In genomic region chrX:141175786-141176185, GRCh38 we compare ENCODE assay signal across 11 cellular contexts. TPM values are rescaled to one million over a fixed set of nuclear protein-coding genes. Genes with fewer than 3 reads are reported as not detected.
DNase-seq lines count a peak whose midpoint lies in the region; ATAC-seq and TF ChIP-seq lines count a peak whose summit lies in the region.
"Had no signal": no experiment of that assay in that cellular context is flagged by ENCODE, and none has a peak within 500 bp of the region (broad histone marks: within the 10 kb centered on the region; RNA-seq: fewer than 3 reads in every experiment).

No MANE protein-coding gene starts in this region.

- H3K27ac ChIP-seq in left ventricle myocardium inferior (replicated peaks), result no peak overlapping the region
- peak overlapping the region; percentile 72 for H3K27ac ChIP-seq in cingulate gyrus (ENCODE audit: low read depth, low read length)
- H3K27ac ChIP-seq in mesodermal cell (ENCODE audit: low read depth, low read length, severe bottlenecking), result no peak overlapping the region
- peak overlapping the region in 1 of 2 donors; percentile 82 for H3K27ac ChIP-seq in aorta (ENCODE audit: low read depth in 1 of 2, low read length in 2 of 2)
- H3K27ac ChIP-seq: transverse colon had no signal

- intact Hi-C loops in left ventricle myocardium inferior (cut with micrococcal nuclease) (no loop called here), Right ventricle myocardium superior (cut with DNase I) (no loop called here), aorta (cut with DNase I) (no loop called here)

- ATAC-seq in Right ventricle myocardium superior (ENCODE audit: poor library complexity) (no peak), aorta (ENCODE audit: low FRiP score) (no peak), GM21390 (IDR thresholded peaks at IDR 0.05; ENCODE audit: unreplicated experiment) (no peak)

- H3K4me3 ChIP-seq in left ventricle myocardium inferior, result peak overlapping the region; percentile 69
- peak overlapping the region; percentile 52 for H3K4me3 ChIP-seq in mesodermal cell (ENCODE audit: extremely low read depth, insufficient read depth, low read length, poor library complexity, severe bottlenecking)
- peak overlapping the region; percentile 66 to 68 for H3K4me3 ChIP-seq in aorta (ENCODE audit: low read length in 2 of 2)

- H3K36me3 ChIP-seq in left ventricle myocardium inferior (no peaks in the 10 kb centered on the region), mesodermal cell (ENCODE audit: control insufficient read depth, insufficient read depth, low read length) (no peaks in the 10 kb centered on the region), aorta (ENCODE audit: control insufficient read depth in 1 of 2, insufficient read depth in 2 of 2, low read length in 1 of 2) (no peaks in the 10 kb centered on the region)
- H3K36me3 ChIP-seq: transverse colon had no signal

- no peaks in the 10 kb centered on the region for H3K9me3 ChIP-seq in left ventricle myocardium inferior (replicated peaks)
- H3K9me3 ChIP-seq in mesodermal cell (ENCODE audit: control insufficient read depth, low read length), result no peaks in the 10 kb centered on the region
- no peaks in the 10 kb centered on the region for H3K9me3 ChIP-seq in aorta (ENCODE audit: control insufficient read depth, low read length)
- H3K9me3 ChIP-seq: transverse colon had no signal

- no peak for TF ChIP-seq CTCF in left ventricle myocardium inferior (IDR thresholded peaks at IDR 0.05; ENCODE audit: borderline replicate concordance)

- 87 to 95% methylated on average over 3 to 4 of the region's 5 CpGs for WGBS in mesodermal cell (ENCODE audit: insufficient coverage in 2 of 2), 2 experiments
- WGBS in aorta, 2 donors, result 9 to 39% methylated on average over 5 of the region's 5 CpGs

- DNase-seq in left ventricle myocardium inferior (no peak), Right ventricle myocardium superior (no peak), aorta (no peak), COR-L47 (lab: John Stamatoyannopoulos, UW) (no peak), HUDEP-2 (lab: John Stamatoyannopoulos, UW; ENCODE audit: unreplicated experiment in 76 of 76) (no peak)
- DNase-seq: foreskin melanocyte, RPMI8226, transverse colon had no signal

- H3K4me1 ChIP-seq in left ventricle myocardium inferior (no peaks in the 10 kb centered on the region), mesodermal cell (ENCODE audit: control insufficient read depth, insufficient read depth, low read length, poor library complexity, severe bottlenecking) (no peaks in the 10 kb centered on the region), aorta (ENCODE audit: control insufficient read depth in 1 of 2, insufficient read depth in 2 of 2, low read length in 2 of 2) (peaks cover 0 to 3% of the 10 kb centered on the region in 2 donors)
- H3K4me1 ChIP-seq: transverse colon had no signal

- H3K27me3 ChIP-seq in left ventricle myocardium inferior (ENCODE audit: low read depth) (peaks cover 4% of the 10 kb centered on the region), aorta (ENCODE audit: control insufficient read depth in 1 of 2, insufficient read depth in 2 of 2, low read length in 1 of 2) (no peaks in the 10 kb centered on the region)
- H3K27me3 ChIP-seq: transverse colon had no signal

RNA-seq across cellular contexts. Expression of gene LDOC1, which starts 1.1 kb away (rescaled TPM):
- total RNA-seq in left ventricle myocardium inferior (2.9 TPM), Right ventricle myocardium superior (3.4 TPM), aorta (100 to 1,000 TPM; 136 to 137 TPM)
- polyA plus RNA-seq in mesodermal cell (2013, experiment 1 of 2), result 47.8 TPM
- polyA plus RNA-seq in mesodermal cell (2013, experiment 2 of 2), result 45.3 TPM
- polyA plus RNA-seq in aorta, result 100 to 1,000 TPM; 238 to 250 TPM

Comparison
In these comparisons a context has a peak if more than half of its experiments do, and no peak if none do; other contexts are left out.
1. RNA of gene LDOC1, which starts 1.1 kb away (total RNA-seq): 136 to 137 TPM in aorta; 3.4 TPM in Right ventricle myocardium superior (single experiment) and 2.9 TPM in left ventricle myocardium inferior (single experiment); every median in the first group is over 10 times any median in the second.
2. Peak in every context shown above with its lines, with median percentiles within 50 percentile points of each other: H3K4me3 ChIP-seq.